ENCODE assay signal across 9 cellular contexts in genomic region chr6:41488392-41489129, GRCh38. TPM values are rescaled to one million over a fixed set of nuclear protein-coding genes. Genes with fewer than 3 reads are reported as not detected.
DNase-seq lines count a peak whose midpoint lies in the region; ATAC-seq and TF ChIP-seq lines count a peak whose summit lies in the region.
"Had no signal": no experiment of that assay in that cellular context is flagged by ENCODE, and none has a peak within 500 bp of the region (broad histone marks: within the 10 kb centered on the region; RNA-seq: fewer than 3 reads in every experiment).

No MANE protein-coding gene starts in this region.

- peak overlapping the region; percentile 22; the same call in 1 of the 2 replicates for H2AFZ ChIP-seq in KMS-11 (ENCODE audit: low read depth)

- POLR2A ChIA-PET in GM10248 (lab: Yijun Ruan, JAX), result interaction anchor here (0.6 kb wide), 1 partner anchor 15 kb away, joined by 4 read pairs; no protein-coding TSS in a partner anchor

- intact Hi-C loops in ovary (cut with DNase I) (no loop called here), esophagus muscularis mucosa (cut with DNase I) (no loop called here)

- no peak for TF ChIP-seq CTCF in GM10248 (IDR thresholded peaks at IDR 0.05; ENCODE audit: control extremely low read depth, extremely low read depth, low read depth, missing control alignments)
- no peak for TF ChIP-seq CTCF in KMS-11 (conservative IDR thresholded peaks at IDR 0.05; ENCODE audit: low read depth, low read length)
- TF ChIP-seq CTCF in ovary (IDR thresholded peaks at IDR 0.05), result no peak
- TF ChIP-seq CTCF in esophagus muscularis mucosa (IDR thresholded peaks at IDR 0.05), result no peak

- H3K4me1 ChIP-seq in KMS-11 (ENCODE audit: low read depth, poor library complexity, severe bottlenecking), result peaks cover 22% of the 10 kb centered on the region
- peaks cover 8% of the 10 kb centered on the region for H3K4me1 ChIP-seq in ovary (ENCODE audit: insufficient read depth)
- H3K4me1 ChIP-seq in esophagus muscularis mucosa, result peaks cover 0 to 16% (median 11%) of the 10 kb centered on the region in 4 donors

- no peaks in the 10 kb centered on the region for H4K20me1 ChIP-seq in KMS-11 (ENCODE audit: insufficient read depth)

- peak overlapping the region; percentile 15; the same call in 1 of the 2 replicates for H3K9ac ChIP-seq in KMS-11

- H3K36me3 ChIP-seq in KMS-11 (ENCODE audit: insufficient read depth) (no peaks in the 10 kb centered on the region), ovary (no peaks in the 10 kb centered on the region), esophagus muscularis mucosa (no peaks in the 10 kb centered on the region)

- no peak overlapping the region for H3K27ac ChIP-seq in KMS-11
- no peak overlapping the region for H3K27ac ChIP-seq in ovary
- H3K27ac ChIP-seq in esophagus muscularis mucosa (replicated peaks in 1 of 4), result no peak overlapping the region

- no peaks in the 10 kb centered on the region for H3K9me3 ChIP-seq in ovary
- H3K9me3 ChIP-seq in esophagus muscularis mucosa, result no peaks in the 10 kb centered on the region

- H3K27me3 ChIP-seq in KMS-11 (ENCODE audit: insufficient read depth, low read depth) (no peaks in the 10 kb centered on the region), ovary (no peaks in the 10 kb centered on the region), esophagus muscularis mucosa (no peaks in the 10 kb centered on the region)

- DNase-seq in GM10248 (ENCODE audit: extremely low spot score), result peak; percentile 70
- DNase-seq in dedifferentiated amniotic fluid mesenchymal stem cell (ENCODE audit: extremely low spot score), result peak; percentile 22
- DNase-seq in ovary, result peak; percentile 55 to 69 (median 63)
- no peak for DNase-seq in effector CD4-positive, alpha-beta T cell
- DNase-seq in activated T-cell treated with anti-CD3 and anti-CD28 coated beads for 4 hours, result no peak
- DNase-seq in esophagus muscularis mucosa (ENCODE audit: extremely low spot score), result no peak
- DNase-seq: activated effector memory CD4-positive, alpha-beta T cell treated with anti-CD3 and anti-CD28 coated beads, Interleukin-2, amount 50 U/mL, for 16 hours had no signal

- TF ChIP-seq EP300 in ovary (IDR thresholded peaks at IDR 0.05), result no peak
- no peak for TF ChIP-seq EP300 in esophagus muscularis mucosa (IDR thresholded peaks at IDR 0.05)

- ATAC-seq in HG03571 (IDR thresholded peaks at IDR 0.05; ENCODE audit: unreplicated experiment), result no peak

- H3K4me2 ChIP-seq in KMS-11, result peak overlapping the region; percentile 43

- TF ChIP-seq POLR2A in ovary (IDR thresholded peaks at IDR 0.05), result no peak
- no peak for TF ChIP-seq POLR2A in esophagus muscularis mucosa (IDR thresholded peaks at IDR 0.05; ENCODE audit: low read depth)

- CTCF ChIA-PET in GM10248 (lab: Yijun Ruan, JAX), result interaction anchor here (1.1 to 1.2 kb wide), 2 partner anchors 13 to 25 kb away, joined by 3 read pairs; no protein-coding TSS in a partner anchor

- no peak overlapping the region for H3K4me3 ChIP-seq in KMS-11 (IDR thresholded peaks at IDR 0.05; ENCODE audit: insufficient read depth, low read depth, low read length)
- no peak overlapping the region for H3K4me3 ChIP-seq in ovary
- H3K4me3 ChIP-seq in esophagus muscularis mucosa, result no peak overlapping the region

- H3K79me2 ChIP-seq in KMS-11 (ENCODE audit: insufficient read depth, low read depth), result no peaks in the 10 kb centered on the region

- 10 to 23% (median 12%) methylated on average over 13 of the region's 13 CpGs for WGBS in ovary, 3 donors
- 49% methylated on average over 13 of the region's 13 CpGs for WGBS in esophagus muscularis mucosa

RNA-seq across cellular contexts. Expression of gene FOXP4, which starts 57.6 kb away (rescaled TPM):
- 10 to 100 TPM in 5 of 7 donors, 1 to 10 TPM in 2; 4.8 to 37.4 (median 22.3) TPM for total RNA-seq in ovary
- polyA plus RNA-seq in ovary, result 10 to 100 TPM in 1 of 2 donors, 1 to 10 TPM in 1; 2.3 to 13.3 TPM
- total RNA-seq in esophagus muscularis mucosa, result 10 to 100 TPM; 10.8 to 30.7 (median 17.7) TPM

Comparison
In these comparisons a context has a peak if more than half of its experiments do, and no peak if none do; other contexts are left out.
1. DNase-seq: peak in GM10248 (single experiment), dedifferentiated amniotic fluid mesenchymal stem cell (single experiment) and ovary (5 of 5); none in effector CD4-positive, alpha-beta T cell (single experiment), activated T-cell treated with anti-CD3 and anti-CD28 coated beads for 4 hours (single experiment) and esophagus muscularis mucosa (single experiment).